Comparison of ENCODE assay signal across 11 cellular contexts in genomic region chr7:117834983-117835664, GRCh38. TPM values are rescaled to one million over a fixed set of nuclear protein-coding genes. Genes with fewer than 3 reads are reported as not detected.
DNase-seq lines count a peak whose midpoint lies in the region; ATAC-seq and TF ChIP-seq lines count a peak whose summit lies in the region.
"Had no signal": no experiment of that assay in that cellular context is flagged by ENCODE, and none has a peak within 500 bp of the region (broad histone marks: within the 10 kb centered on the region; RNA-seq: fewer than 3 reads in every experiment).

No MANE protein-coding gene starts in this region.

- H3K27ac ChIP-seq in iPS-20b (ENCODE audit: low read length) (no peak overlapping the region), upper lobe of left lung (no peak overlapping the region)
- H3K27ac ChIP-seq: Peyer's patch had no signal

- no peak for TF ChIP-seq CTCF in upper lobe of left lung (IDR thresholded peaks at IDR 0.05)

- H3K4me3 ChIP-seq in iPS-20b (ENCODE audit: low read length) = no peak overlapping the region
- no peak overlapping the region for H3K4me3 ChIP-seq in upper lobe of left lung
- H3K4me3 ChIP-seq: Peyer's patch had no signal

- 67 to 69% methylated on average over 4 of the region's 4 CpGs for WGBS in upper lobe of left lung, 2 donors

- H3K9ac ChIP-seq in iPS-20b (ENCODE audit: low read depth, low read length) = peak overlapping the region; percentile 4; the same call in 1 of the 2 replicates

- no peak for ATAC-seq in HG03135 (IDR thresholded peaks at IDR 0.05; ENCODE audit: unreplicated experiment)
- ATAC-seq in GM19328 (IDR thresholded peaks at IDR 0.05; ENCODE audit: unreplicated experiment) = no peak
- ATAC-seq in upper lobe of left lung (ENCODE audit: low FRiP score in 2 of 2) = no peak

- in situ Hi-C loops in KBM-7 (cut with MboI; ENCODE audit: low pct_unique_long_range_greater_than_20kb, low sequenced_read_pairs) = no loop called here

- H3K9me3 ChIP-seq in iPS-20b (ENCODE audit: insufficient read depth, low read depth, low read length) (no peaks in the 10 kb centered on the region), upper lobe of left lung (no peaks in the 10 kb centered on the region)
- H3K9me3 ChIP-seq: Peyer's patch had no signal

- DNase-seq in COLO668 (lab: John Stamatoyannopoulos, UW; ENCODE audit: unreplicated experiment) (peak; percentile 11), KBM-7 (peak; percentile 89), NCI-H69 (lab: John Stamatoyannopoulos, UW) (peak; percentile 78), upper lobe of left lung (no peak)
- no peak for DNase-seq in effector CD4-positive, alpha-beta T cell
- DNase-seq: HCEC 1CT, Peyer's patch, trophoblast cell had no signal

- H3K36me3 ChIP-seq in iPS-20b (ENCODE audit: insufficient read depth, low read depth, low read length) = peaks cover 9% of the 10 kb centered on the region
- H3K36me3 ChIP-seq in upper lobe of left lung = no peaks in the 10 kb centered on the region
- H3K36me3 ChIP-seq: Peyer's patch had no signal

- H3K27me3 ChIP-seq in iPS-20b (ENCODE audit: insufficient read depth, low read length) (no peaks in the 10 kb centered on the region), upper lobe of left lung (no peaks in the 10 kb centered on the region)
- H3K27me3 ChIP-seq: Peyer's patch had no signal

- no peak for TF ChIP-seq POLR2A in upper lobe of left lung (IDR thresholded peaks at IDR 0.05)

- TF ChIP-seq EP300 in upper lobe of left lung (IDR thresholded peaks at IDR 0.05) = no peak

- peaks cover 8% of the 10 kb centered on the region; the same call in 1 of the 2 replicates for H3K4me1 ChIP-seq in iPS-20b (ENCODE audit: insufficient read depth, low read length)
- H3K4me1 ChIP-seq in upper lobe of left lung = peaks cover 0 to 5% (median 2%) of the 10 kb centered on the region in 4 donors

RNA-seq across cellular contexts. Expression of gene CTTNBP2, which starts 38.1 kb away (rescaled TPM):
- total RNA-seq in upper lobe of left lung = 1 to 10 TPM; 3.3 to 7.0 (median 5.1) TPM

Comparison
In these comparisons a context has a peak if more than half of its experiments do, and no peak if none do; other contexts are left out.
1. DNase-seq: peak in COLO668 (single experiment), KBM-7 (single experiment) and NCI-H69 (single experiment); none in effector CD4-positive, alpha-beta T cell (single experiment) and upper lobe of left lung (0 of 2).